ENCODE assay signal across 7 cellular contexts in genomic region chr5:845676-846601, GRCh38. TPM values are rescaled to one million over a fixed set of nuclear protein-coding genes. Genes with fewer than 3 reads are reported as not detected.
A peak's percentile ranks its signal among the peaks of the same experiment; 100 is the strongest.
DNase-seq lines count a peak whose midpoint lies in the region; ATAC-seq, FAIRE-seq and TF ChIP-seq lines count a peak whose summit lies in the region.
"Not testable (repeated sequence)": the region's sequence is repeated elsewhere in the genome, so short reads cannot be mapped to it uniquely, and the experiment has no call there.

No MANE protein-coding gene starts in this region.

- H2AFZ ChIP-seq in K562 (ENCODE audit: low read depth, low read length), result not testable (repeated sequence)

- TF ChIP-seq POLR2A in K562 (conservative IDR thresholded peaks at IDR 0.05), result not testable (repeated sequence)

- not testable (repeated sequence) for H3K36me3 Mint-ChIP-seq in activated T-cell treated with anti-CD3 and anti-CD28 coated beads, Interleukin-2, amount 50 U/mL, for 24 hours (ENCODE audit: low read depth); glutamatergic neuron (ENCODE audit: unreplicated experiment); nephron progenitor cell (ENCODE audit: low read depth); stimulated activated memory B cell treated with anti-CD40 and anti-IgM and Interleukin-4, amounts not matched to agents 10 μg/mL and 1 μg/mL and 100 μg/mL, for 72 hours

- TF ChIP-seq RAD21 in K562 (CRISPR knock-in tag; conservative IDR thresholded peaks at IDR 0.05 in 1 of 2, IDR thresholded peaks at IDR 0.05 in 1 of 2), result not testable (repeated sequence)

- intact Hi-C loops in K562 (cut with micrococcal nuclease), result not testable (repeated sequence)

- ATAC-seq in GM19351 (IDR thresholded peaks at IDR 0.05; ENCODE audit: unreplicated experiment), result peak; percentile 33
- not testable (repeated sequence) for ATAC-seq in K562
- peak; percentile 1 for ATAC-seq in stimulated activated memory B cell treated with anti-CD40 and anti-IgM and Interleukin-4, amounts not matched to agents 10 μg/mL and 1 μg/mL and 100 μg/mL, for 72 hours

- not testable (repeated sequence) for H3K4me1 Mint-ChIP-seq in activated T-cell treated with anti-CD3 and anti-CD28 coated beads, Interleukin-2, amount 50 U/mL, for 24 hours (ENCODE audit: low read depth); glutamatergic neuron (ENCODE audit: low read depth, unreplicated experiment); stimulated activated memory B cell treated with anti-CD40 and anti-IgM and Interleukin-4, amounts not matched to agents 10 μg/mL and 1 μg/mL and 100 μg/mL, for 72 hours
- H3K4me1 Mint-ChIP-seq in nephron progenitor cell, result peaks cover 40% of the 10 kb centered on the region

- H3K9me1 ChIP-seq in K562 (ENCODE audit: control insufficient read depth, insufficient read depth, low read length), result not testable (repeated sequence)

- POLR2A ChIA-PET in K562 (lab: Yijun Ruan, JAX), result not testable (repeated sequence)

- not testable (repeated sequence) for H3K9ac ChIP-seq in K562 (ENCODE audit: insufficient read depth in 1 of 2, low read depth in 2 of 2, low read length in 2 of 2)

- DNase-seq in activated T-cell treated with anti-CD3 and anti-CD28 coated beads, Interleukin-2, amount 50 U/mL, for 24 hours; K562 (ENCODE audit: extremely low read depth in 1 of 4, low spot score in 3 of 4); nephron progenitor cell; urothelium cell line (ENCODE audit: low spot score): not testable (repeated sequence)
- DNase-seq in glutamatergic neuron, result peak; percentile 11

- H3K27ac ChIP-seq in K562 (ENCODE audit: extremely low read depth, low read depth, low read length), result not testable (repeated sequence)

- peaks cover 0 to 21% of the 10 kb centered on the region in 2 experiments; a peak in 2 of 5 replicates for H3K4me1 ChIP-seq in K562 (replicated peaks in 1 of 2; ENCODE audit: control insufficient read depth in 2 of 2, insufficient read depth in 2 of 2, low read length in 2 of 2)

- FAIRE-seq in K562 (lab: Jason Lieb, UNC), result peak; percentile 81
- FAIRE-seq in urothelium cell line (lab: Jason Lieb, UNC), result peak; percentile 94

- H3K36me3 ChIP-seq in K562 (ENCODE audit: control insufficient read depth, insufficient read depth, low read length), result not testable (repeated sequence)

- H3K4me3 Mint-ChIP-seq in activated T-cell treated with anti-CD3 and anti-CD28 coated beads, Interleukin-2, amount 50 U/mL, for 24 hours; glutamatergic neuron (ENCODE audit: unreplicated experiment); nephron progenitor cell; stimulated activated memory B cell treated with anti-CD40 and anti-IgM and Interleukin-4, amounts not matched to agents 10 μg/mL and 1 μg/mL and 100 μg/mL, for 72 hours: not testable (repeated sequence)

- H3K27me3 Mint-ChIP-seq in activated T-cell treated with anti-CD3 and anti-CD28 coated beads, Interleukin-2, amount 50 U/mL, for 24 hours, result peaks cover 11% of the 10 kb centered on the region
- not testable (repeated sequence) for H3K27me3 Mint-ChIP-seq in glutamatergic neuron (ENCODE audit: unreplicated experiment)
- peaks cover 10% of the 10 kb centered on the region for H3K27me3 Mint-ChIP-seq in nephron progenitor cell (ENCODE audit: low read depth, poor library complexity)
- peaks cover 35% of the 10 kb centered on the region for H3K27me3 Mint-ChIP-seq in stimulated activated memory B cell treated with anti-CD40 and anti-IgM and Interleukin-4, amounts not matched to agents 10 μg/mL and 1 μg/mL and 100 μg/mL, for 72 hours

- in situ Hi-C loops in K562 (cut with MboI), result loop anchor here (10.0 kb wide), 1 partner anchor 91 kb away; no protein-coding TSS in a partner anchor

- H3K27me3 ChIP-seq in K562 (ENCODE audit: control insufficient read depth in 2 of 2, insufficient read depth in 2 of 2, low read length in 2 of 2), result peaks cover 17 to 34% of the 10 kb centered on the region in 2 experiments; a peak in 4 of 5 replicates

- H3K4me2 ChIP-seq in K562 (ENCODE audit: insufficient read depth, low read length), result not testable (repeated sequence)

- TF ChIP-seq CTCF in K562 (IDR thresholded peaks at IDR 0.05 in 2 of 3, conservative IDR thresholded peaks at IDR 0.05 in 1 of 3; ENCODE audit: insufficient read depth in 2 of 3, low read depth in 1 of 3, low read length in 3 of 3); glutamatergic neuron (IDR thresholded peaks at IDR 0.05; ENCODE audit: partially characterized antibody, unreplicated experiment); nephron progenitor cell (IDR thresholded peaks at IDR 0.05): not testable (repeated sequence)

- H3K79me2 ChIP-seq in K562 (ENCODE audit: control insufficient read depth, insufficient read depth, low read length), result not testable (repeated sequence)

- 4% methylated on average over 17 of the region's 35 CpGs for WGBS in K562 (ENCODE audit: insufficient coverage, low coverage, missing lambda C conversion rate)

- not testable (repeated sequence) for H3K9me3 Mint-ChIP-seq in activated T-cell treated with anti-CD3 and anti-CD28 coated beads, Interleukin-2, amount 50 U/mL, for 24 hours; glutamatergic neuron (ENCODE audit: unreplicated experiment); nephron progenitor cell; stimulated activated memory B cell treated with anti-CD40 and anti-IgM and Interleukin-4, amounts not matched to agents 10 μg/mL and 1 μg/mL and 100 μg/mL, for 72 hours

- H3K27ac Mint-ChIP-seq in activated T-cell treated with anti-CD3 and anti-CD28 coated beads, Interleukin-2, amount 50 U/mL, for 24 hours, result peak overlapping the region; percentile 24
- H3K27ac Mint-ChIP-seq in glutamatergic neuron (ENCODE audit: unreplicated experiment); stimulated activated memory B cell treated with anti-CD40 and anti-IgM and Interleukin-4, amounts not matched to agents 10 μg/mL and 1 μg/mL and 100 μg/mL, for 72 hours: not testable (repeated sequence)
- H3K27ac Mint-ChIP-seq in nephron progenitor cell, result peak overlapping the region; percentile 14

- CTCF ChIA-PET in K562 (lab: Yijun Ruan, JAX; ENCODE audit: low intra/inter-chr PET ratio), result not testable (repeated sequence)

- not testable (repeated sequence) for TF ChIP-seq EP300 in K562 (IDR thresholded peaks at IDR 0.05; ENCODE audit: low read length)

- not testable (repeated sequence) for H3K9me3 ChIP-seq in K562 (replicated peaks; ENCODE audit: control insufficient read depth, insufficient read depth, low read depth, low read length)

- BruUV-seq in K562 (replicated peaks; lab: Mats Ljungman, UMichigan), result not testable (repeated sequence)

- H4K20me1 ChIP-seq in K562 (replicated peaks; ENCODE audit: control insufficient read depth, insufficient read depth, low read length), result not testable (repeated sequence)

- H3K4me3 ChIP-seq in K562, result not testable (repeated sequence)

RNA-seq across cellular contexts. Expression of gene ZDHHC11, which starts 4.8 kb away (rescaled TPM):
- 13.2 and 31.1 TPM in 2 replicates for total RNA-seq in K562 (2011; cell fraction: chromatin; rRNA removed; ENCODE audit: low replicate concordance)
- total RNA-seq in K562 (2011; cell fraction: nucleolus; rRNA removed), result 14.7 and 17.7 TPM in 2 replicates
- 11.8 and 18.1 TPM in 2 replicates for total RNA-seq in K562 (2011; cell fraction: nucleoplasm; rRNA removed)
- total RNA-seq in K562 (2014; rRNA removed), result 0.20 and 1.5 TPM in 2 replicates
- total RNA-seq in K562 (2014; rRNA removed; fragmentation: Illumina TruSeq; extraction: Trizol), result 0.40 and 0.45 TPM in 2 replicates
- total RNA-seq in K562 (2015; rRNA removed; fragmentation: Illumina TruSeq; extraction: Trizol), result 0.29 and 0.30 TPM in 2 replicates
- total RNA-seq in K562 (2021), result 2.2 and 2.3 TPM in 2 replicates
- 0.99 and 1.2 TPM in 2 replicates for polyA plus RNA-seq in K562 (2011; rRNA removed)
- 0.52 and 1.3 TPM in 2 replicates for polyA plus RNA-seq in K562 (2011; cell fraction: cytosol; rRNA removed)
- polyA plus RNA-seq in K562 (2011; cell fraction: nucleus; rRNA removed), result 6.0 and 14.9 TPM in 2 replicates
- 1.5 and 6.1 TPM in 2 replicates for polyA plus RNA-seq in K562 (2012)
- 0.52 and 1.4 TPM in 2 replicates for polyA plus RNA-seq in K562 (2014; fragmentation: Illumina TruSeq; extraction: Trizol)
- polyA plus RNA-seq in K562 (2014; fragmentation: Nextera tagmentation; extraction: Ambion mirVana), result under 1 TPM; 0.07 to 0.21 TPM
- 0.97 and 1.4 TPM in 2 replicates for polyA plus RNA-seq in K562 (2014; rRNA removed)
- 0.81 and 1.1 TPM in 2 replicates for polyA minus RNA-seq in K562 (2011; rRNA and poly(A)+ RNA removed)
- 1.3 and 1.4 TPM in 2 replicates for polyA minus RNA-seq in K562 (2011; cell fraction: cytosol; rRNA and poly(A)+ RNA removed)
- 2.3 and 4.4 TPM in 2 replicates for polyA minus RNA-seq in K562 (2011; cell fraction: nucleus; rRNA and poly(A)+ RNA removed)
- 73.0 TPM for total RNA-seq in glutamatergic neuron (ENCODE audit: unreplicated experiment)

RNA-seq across cellular contexts. Expression of gene BRD9, which starts 46.7 kb away (rescaled TPM):
- total RNA-seq in K562 (2011; cell fraction: chromatin; rRNA removed; ENCODE audit: low replicate concordance), result 217 and 274 TPM in 2 replicates
- total RNA-seq in K562 (2011; cell fraction: nucleolus; rRNA removed), result 94.6 and 102 TPM in 2 replicates
- total RNA-seq in K562 (2011; cell fraction: nucleoplasm; rRNA removed), result 114 and 119 TPM in 2 replicates
- total RNA-seq in K562 (2014; rRNA removed) (52.8 and 58.5 TPM in 2 replicates), K562 (2014; rRNA removed; fragmentation: Illumina TruSeq; extraction: Trizol) (37.9 and 39.5 TPM in 2 replicates), K562 (2015; rRNA removed; fragmentation: Illumina TruSeq; extraction: Trizol) (43.1 and 44.9 TPM in 2 replicates), K562 (2021) (62.3 and 68.7 TPM in 2 replicates), glutamatergic neuron (ENCODE audit: unreplicated experiment) (104 TPM)
- polyA plus RNA-seq in K562 (2011; rRNA removed) (17.3 and 18.0 TPM in 2 replicates), K562 (2014; fragmentation: Illumina TruSeq; extraction: Trizol) (49.7 and 54.7 TPM in 2 replicates), K562 (2014; fragmentation: Nextera tagmentation; extraction: Ambion mirVana) (1 to 10 TPM; 2.4 to 3.7 TPM), K562 (2014; rRNA removed) (51.8 and 56.4 TPM in 2 replicates)
- polyA plus RNA-seq in K562 (2011; cell fraction: cytosol; rRNA removed), result 14.1 and 18.3 TPM in 2 replicates
- 96.2 and 143 TPM in 2 replicates for polyA plus RNA-seq in K562 (2011; cell fraction: nucleus; rRNA removed)
- polyA plus RNA-seq in K562 (2012), result 36.5 and 41.6 TPM in 2 replicates
- 23.4 and 26.6 TPM in 2 replicates for polyA minus RNA-seq in K562 (2011; rRNA and poly(A)+ RNA removed)
- polyA minus RNA-seq in K562 (2011; cell fraction: cytosol; rRNA and poly(A)+ RNA removed), result 16.0 and 18.9 TPM in 2 replicates
- 54.1 and 62.2 TPM in 2 replicates for polyA minus RNA-seq in K562 (2011; cell fraction: nucleus; rRNA and poly(A)+ RNA removed)

RNA-seq across cellular contexts. Expression of gene TRIP13, which starts 46.7 kb away (rescaled TPM):
- total RNA-seq in K562 (2011; cell fraction: chromatin; rRNA removed; ENCODE audit: low replicate concordance), result 80.8 and 99.7 TPM in 2 replicates
- 42.2 and 50.7 TPM in 2 replicates for total RNA-seq in K562 (2011; cell fraction: nucleolus; rRNA removed)
- 38.0 and 41.1 TPM in 2 replicates for total RNA-seq in K562 (2011; cell fraction: nucleoplasm; rRNA removed)
- total RNA-seq in K562 (2014; rRNA removed) (48.2 and 68.7 TPM in 2 replicates), K562 (2014; rRNA removed; fragmentation: Illumina TruSeq; extraction: Trizol) (55.2 and 56.8 TPM in 2 replicates), K562 (2015; rRNA removed; fragmentation: Illumina TruSeq; extraction: Trizol) (45.1 and 50.8 TPM in 2 replicates), K562 (2021) (50.0 and 53.2 TPM in 2 replicates), glutamatergic neuron (ENCODE audit: unreplicated experiment) (3.9 TPM)
- polyA plus RNA-seq in K562 (2011; rRNA removed) (93.2 and 116 TPM in 2 replicates), K562 (2014; fragmentation: Illumina TruSeq; extraction: Trizol) (62.6 and 73.0 TPM in 2 replicates), K562 (2014; fragmentation: Nextera tagmentation; extraction: Ambion mirVana) (10 to 100 TPM; 24.1 to 28.9 TPM), K562 (2014; rRNA removed) (65.2 and 73.4 TPM in 2 replicates)
- 35.6 and 39.2 TPM in 2 replicates for polyA plus RNA-seq in K562 (2011; cell fraction: cytosol; rRNA removed)
- 107 and 115 TPM in 2 replicates for polyA plus RNA-seq in K562 (2011; cell fraction: nucleus; rRNA removed)
- 39.7 and 46.2 TPM in 2 replicates for polyA plus RNA-seq in K562 (2012)
- 74.7 and 79.6 TPM in 2 replicates for polyA minus RNA-seq in K562 (2011; rRNA and poly(A)+ RNA removed)
- 37.0 and 47.0 TPM in 2 replicates for polyA minus RNA-seq in K562 (2011; cell fraction: cytosol; rRNA and poly(A)+ RNA removed)
- polyA minus RNA-seq in K562 (2011; cell fraction: nucleus; rRNA and poly(A)+ RNA removed), result 20.7 and 35.1 TPM in 2 replicates
